7 cellular contexts compared by ENCODE assay signal in genomic region chr12:121790785-121791184, GRCh38. TPM values are rescaled to one million over a fixed set of nuclear protein-coding genes. Genes with fewer than 3 reads are reported as not detected.
DNase-seq lines count a peak whose midpoint lies in the region; ATAC-seq, FAIRE-seq and TF ChIP-seq lines count a peak whose summit lies in the region.
"Not testable (repeated sequence)": the region's sequence is repeated elsewhere in the genome, so short reads cannot be mapped to it uniquely, and the experiment has no call there.

No MANE protein-coding gene starts in this region.

- H3K23ac ChIP-seq in mesenchymal stem cell (ENCODE audit: low read length in 2 of 2) = not testable (repeated sequence)

- H3K4me1 ChIP-seq in CD8-positive, alpha-beta memory T cell (ENCODE audit: insufficient read depth, low read length) = peaks cover 80% of the 10 kb centered on the region
- peaks cover 62% of the 10 kb centered on the region for H3K4me1 ChIP-seq in Loucy (ENCODE audit: insufficient read depth, low read length, poor library complexity, severe bottlenecking)
- H3K4me1 ChIP-seq in GM12878 (ENCODE audit: control insufficient read depth, insufficient read depth, low read length) = peaks cover 65% of the 10 kb centered on the region
- H3K4me1 ChIP-seq in mesenchymal stem cell (ENCODE audit: control insufficient read depth, insufficient read depth, low read depth, low read length) = peaks cover 63% of the 10 kb centered on the region
- H3K4me1 ChIP-seq in small intestine (ENCODE audit: control insufficient read depth in 2 of 2, insufficient read depth in 1 of 2, low read depth in 1 of 2, low read length in 1 of 2) = not testable (repeated sequence)

- not testable (repeated sequence) for TF ChIP-seq RAD21 in GM12878 (IDR thresholded peaks at IDR 0.05; ENCODE audit: insufficient read depth, low read depth, low read length)

- H3K27ac Mint-ChIP-seq in CD8-positive, alpha-beta memory T cell = peak overlapping the region; percentile 99 to 100 (median 100)
- H3K27ac Mint-ChIP-seq in T-helper 17 cell = peak overlapping the region; percentile 100
- peak overlapping the region; percentile 95 for H3K27ac Mint-ChIP-seq in activated T-cell treated with anti-CD3 and anti-CD28 coated beads, Interleukin-2, amount 50 U/mL, for 72 hours

- RAD21 ChIA-PET in GM12878 (lab: Charles Lee; ENCODE audit: unreplicated experiment) = interaction anchor here (0.6 to 11.7 kb wide), 3 partner anchors 11 to 104 kb away, joined by 3 to 395 read pairs (median 230); partner anchors contain the start of gene SETD1B

- H3K27me3 ChIP-seq in CD8-positive, alpha-beta memory T cell (ENCODE audit: insufficient read depth, low read length, poor library complexity, severe bottlenecking); Loucy (ENCODE audit: insufficient read depth, low read length, poor library complexity, severe bottlenecking); GM12878 (replicated peaks in 1 of 2; ENCODE audit: control insufficient read depth in 2 of 2, insufficient read depth in 2 of 2, low read length in 1 of 2); mesenchymal stem cell (ENCODE audit: control insufficient read depth in 1 of 2, insufficient read depth in 1 of 2, low read length in 2 of 2); small intestine (ENCODE audit: control insufficient read depth in 2 of 2, insufficient read depth in 2 of 2, low read length in 2 of 2): not testable (repeated sequence)

- H3K36me3 ChIP-seq in CD8-positive, alpha-beta memory T cell (ENCODE audit: insufficient read depth, low read length); Loucy (ENCODE audit: insufficient read depth, low read length); small intestine (ENCODE audit: control insufficient read depth in 2 of 2, insufficient read depth in 2 of 2, low read length in 2 of 2): not testable (repeated sequence)
- peaks cover 5 to 10% of the 10 kb centered on the region in 2 experiments; a peak in 3 of 4 replicates for H3K36me3 ChIP-seq in GM12878 (ENCODE audit: control insufficient read depth in 2 of 2, insufficient read depth in 2 of 2, low read length in 1 of 2)
- H3K36me3 ChIP-seq in mesenchymal stem cell (ENCODE audit: control insufficient read depth in 1 of 2, insufficient read depth in 2 of 2, low read depth in 1 of 2, low read length in 2 of 2) = peaks cover 7 to 40% of the 10 kb centered on the region in 2 experiments

- not testable (repeated sequence) for H3K18ac ChIP-seq in mesenchymal stem cell (ENCODE audit: low read depth in 1 of 2, low read length in 2 of 2)

- TF ChIP-seq POLR2A in GM12878 (IDR thresholded peaks at IDR 0.05; ENCODE audit: low read depth, low read length) = not testable (repeated sequence)

- H3K36me3 Mint-ChIP-seq in CD8-positive, alpha-beta memory T cell = peaks cover 0 to 43% (median 7%) of the 10 kb centered on the region in 3 donors
- not testable (repeated sequence) for H3K36me3 Mint-ChIP-seq in T-helper 17 cell (ENCODE audit: low read depth)
- peaks cover 6 to 28% of the 10 kb centered on the region in 2 donors for H3K36me3 Mint-ChIP-seq in activated T-cell treated with anti-CD3 and anti-CD28 coated beads, Interleukin-2, amount 50 U/mL, for 72 hours (ENCODE audit: insufficient read depth in 2 of 2)

- not testable (repeated sequence) for H3K27me3 Mint-ChIP-seq in CD8-positive, alpha-beta memory T cell; T-helper 17 cell; activated T-cell treated with anti-CD3 and anti-CD28 coated beads, Interleukin-2, amount 50 U/mL, for 72 hours (ENCODE audit: low read depth)

- H3K4ac ChIP-seq in mesenchymal stem cell (ENCODE audit: low read depth in 1 of 2, low read length in 2 of 2) = not testable (repeated sequence)

- not testable (repeated sequence) for TF ChIP-seq EP300 in GM12878 (IDR thresholded peaks at IDR 0.05; ENCODE audit: borderline replicate concordance in 1 of 2, control insufficient read depth in 1 of 2, low read depth in 2 of 2, low read length in 2 of 2)

- not testable (repeated sequence) for H3K14ac ChIP-seq in mesenchymal stem cell (ENCODE audit: low read length in 2 of 2)

- H3K4me2 ChIP-seq in Loucy (ENCODE audit: low read depth, low read length, poor library complexity, severe bottlenecking) = peak overlapping the region; percentile 95
- peak overlapping the region; percentile 32 for H3K4me2 ChIP-seq in GM12878 (ENCODE audit: control insufficient read depth, insufficient read depth)
- H3K4me2 ChIP-seq in mesenchymal stem cell (ENCODE audit: low read length, poor library complexity, severe bottlenecking) = not testable (repeated sequence)

- BruUV-seq in GM12878 (replicated peaks; lab: Mats Ljungman, UMichigan) = not testable (repeated sequence)

- not testable (repeated sequence) for H2BK5ac ChIP-seq in mesenchymal stem cell (ENCODE audit: low read depth, low read length, poor library complexity, severe bottlenecking)

- H3K9ac ChIP-seq in Loucy (ENCODE audit: low read depth, low read length, poor library complexity, severe bottlenecking) (peak overlapping the region; percentile 77), GM12878 (ENCODE audit: control insufficient read depth, insufficient read depth, low read length) (peak overlapping the region; percentile 70)
- not testable (repeated sequence) for H3K9ac ChIP-seq in mesenchymal stem cell (ENCODE audit: low read length)

- not testable (repeated sequence) for H2AK5ac ChIP-seq in mesenchymal stem cell (ENCODE audit: low read length, severe bottlenecking)

- in situ Hi-C loops in GM12878 (cut with MboI) = loop anchor here (5.0 kb wide), 1 partner anchor 98 kb away; no protein-coding TSS in a partner anchor

- H3K27ac ChIP-seq in CD8-positive, alpha-beta memory T cell (ENCODE audit: low read depth, low read length) = peak overlapping the region; percentile 97
- peak overlapping the region; percentile 90 for H3K27ac ChIP-seq in GM12878 (ENCODE audit: control insufficient read depth, insufficient read depth)
- not testable (repeated sequence) for H3K27ac ChIP-seq in mesenchymal stem cell (ENCODE audit: low read length, poor library complexity, severe bottlenecking)
- peak overlapping the region; percentile 69 to 94 for H3K27ac ChIP-seq in small intestine (ENCODE audit: low read depth in 1 of 2, low read length in 1 of 2)

- peak overlapping the region; percentile 99 for H3K4me3 ChIP-seq in CD8-positive, alpha-beta memory T cell (ENCODE audit: low read length)
- peak overlapping the region; percentile 94 for H3K4me3 ChIP-seq in Loucy (ENCODE audit: low read length, poor library complexity, severe bottlenecking)
- H3K4me3 ChIP-seq in GM12878 = peak overlapping the region; percentile 97; the same call in 1 of the 2 replicates
- H3K4me3 ChIP-seq in mesenchymal stem cell (ENCODE audit: insufficient read depth in 1 of 2, low read depth in 1 of 2, low read length in 2 of 2) = not testable (repeated sequence)
- peak overlapping the region in 1 of 2 donors; percentile 30 for H3K4me3 ChIP-seq in small intestine (ENCODE audit: low read depth in 1 of 2, low read length in 2 of 2)

- ATAC-seq in T-helper 17 cell; activated T-cell treated with anti-CD3 and anti-CD28 coated beads, Interleukin-2, amount 50 U/mL, for 72 hours (replicated peaks in 1 of 2); GM12878: not testable (repeated sequence)

- H3K79me1 ChIP-seq in mesenchymal stem cell (replicated peaks; ENCODE audit: low read length, poor library complexity, severe bottlenecking) = peaks cover 31% of the 10 kb centered on the region

- peaks cover 35% of the 10 kb centered on the region for H4K20me1 ChIP-seq in Loucy (ENCODE audit: insufficient read depth, low read length, poor library complexity, severe bottlenecking)
- not testable (repeated sequence) for H4K20me1 ChIP-seq in GM12878 (ENCODE audit: control insufficient read depth, insufficient read depth)

- not testable (repeated sequence) for TF ChIP-seq CTCF in Loucy (conservative IDR thresholded peaks at IDR 0.05; ENCODE audit: low read length); GM12878 (IDR thresholded peaks at IDR 0.05 in 2 of 3, conservative IDR thresholded peaks at IDR 0.05 in 1 of 3; ENCODE audit: control insufficient read depth in 2 of 3, extremely low read depth in 1 of 3, insufficient read depth in 1 of 3, low read depth in 3 of 3, low read length in 3 of 3)

- H3K4me3 Mint-ChIP-seq in CD8-positive, alpha-beta memory T cell = peak overlapping the region; percentile 88 to 96 (median 89)
- peak overlapping the region; percentile 98 for H3K4me3 Mint-ChIP-seq in T-helper 17 cell
- peak overlapping the region; percentile 93 to 99 for H3K4me3 Mint-ChIP-seq in activated T-cell treated with anti-CD3 and anti-CD28 coated beads, Interleukin-2, amount 50 U/mL, for 72 hours

- H2BK12ac ChIP-seq in mesenchymal stem cell (ENCODE audit: low read length in 2 of 2) = not testable (repeated sequence)

- FAIRE-seq in GM12878 (lab: Jason Lieb, UNC); small intestine (lab: Jason Lieb, UNC): not testable (repeated sequence)

- not testable (repeated sequence) for H3K9me3 ChIP-seq in CD8-positive, alpha-beta memory T cell (ENCODE audit: low read length); Loucy (ENCODE audit: insufficient read depth, low read depth, low read length); T-helper 17 cell (ENCODE audit: control insufficient read depth, low read length, poor library complexity, severe bottlenecking); GM12878 (replicated peaks; ENCODE audit: control insufficient read depth, insufficient read depth, low read length); mesenchymal stem cell (ENCODE audit: control insufficient read depth, low read length); small intestine (ENCODE audit: control insufficient read depth, low read depth)

- not testable (repeated sequence) for H2AFZ ChIP-seq in Loucy (ENCODE audit: low read length); GM12878 (ENCODE audit: control insufficient read depth, low read depth, low read length); mesenchymal stem cell (ENCODE audit: low read depth, low read length)

- POLR2A ChIA-PET in CD8-positive, alpha-beta memory T cell (lab: Charles Lee) = interaction anchor here (0.5 to 8.3 kb wide), 4 partner anchors 9 to 125 kb away, joined by 4 to 235 read pairs (median 44); partner anchors contain the start of gene SETD1B
- POLR2A ChIA-PET in GM12878 (lab: Charles Lee) = interaction anchor here (0.5 to 7.9 kb wide), 6 partner anchors 8 to 622 kb away, joined by 3 to 155 read pairs (median 4); partner anchors contain the start of genes SETD1B and TMEM120B

- intact Hi-C loops in GM12878 (cut with micrococcal nuclease; ENCODE audit: unreplicated experiment) = loop anchor here (1.0 kb wide), 1 partner anchor 8 kb away; no protein-coding TSS in a partner anchor

- WGBS in GM12878 (ENCODE audit: insufficient coverage, insufficient replicate concordance, low lambda C conversion rate, missing lambda C conversion rate) = 14% methylated on average over 8 of the region's 8 CpGs
- WGBS in mesenchymal stem cell = 98% methylated on average over 8 of the region's 8 CpGs
- WGBS in small intestine, 3 donors = 87 to 91% (median 90%) methylated on average over 8 of the region's 8 CpGs

- H2BK15ac ChIP-seq in mesenchymal stem cell (ENCODE audit: low read depth, poor library complexity, severe bottlenecking) = not testable (repeated sequence)

- CTCF ChIA-PET in CD8-positive, alpha-beta memory T cell (lab: Charles Lee) = interaction anchor here (0.6 to 44.0 kb wide), 4 partner anchors 8 to 292 kb away, joined by 3 to 1908 read pairs (median 956); partner anchors contain the start of genes RHOF and SETD1B
- CTCF ChIA-PET in GM12878 (lab: Yijun Ruan, JAX) = interaction anchor here (7.3 to 16.2 kb wide), 4 partner anchors 12 to 97 kb away, joined by 90 to 565 read pairs (median 310); partner anchors contain the start of genes PSMD9 and SETD1B

- DNase-seq in CD8-positive, alpha-beta memory T cell; T-helper 17 cell; activated T-cell treated with anti-CD3 and anti-CD28 coated beads, Interleukin-2, amount 50 U/mL, for 72 hours; GM12878 (ENCODE audit: low read depth, low spot score); mesenchymal stem cell; small intestine: not testable (repeated sequence)

- peak overlapping the region; percentile 29 for H4K91ac ChIP-seq in mesenchymal stem cell (ENCODE audit: low read length)

- H3F3A ChIP-seq in Loucy (ENCODE audit: low read depth) = not testable (repeated sequence)

- SMC1A ChIA-PET in GM12878 (lab: Charles Lee; ENCODE audit: uncharacterized antibody, unreplicated experiment) = interaction anchor here (0.9 to 10.5 kb wide), 5 partner anchors 10 to 79 kb away, joined by 3 to 226 read pairs (median 5); partner anchors contain the start of genes SETD1B and TMEM120B

- not testable (repeated sequence) for H3K9me2 ChIP-seq in Loucy (replicated peaks; ENCODE audit: low read depth, low read length)

- H3K79me2 ChIP-seq in Loucy (ENCODE audit: insufficient read depth, low read length) (peaks cover 73% of the 10 kb centered on the region), GM12878 (ENCODE audit: control insufficient read depth, insufficient read depth, low read length) (peaks cover 70% of the 10 kb centered on the region)

- H4K8ac ChIP-seq in mesenchymal stem cell (ENCODE audit: low read length) = not testable (repeated sequence)

- H3K4me1 Mint-ChIP-seq in CD8-positive, alpha-beta memory T cell = peaks cover 71 to 81% (median 75%) of the 10 kb centered on the region in 3 donors
- peaks cover 59% of the 10 kb centered on the region for H3K4me1 Mint-ChIP-seq in T-helper 17 cell
- peaks cover 77% of the 10 kb centered on the region for H3K4me1 Mint-ChIP-seq in activated T-cell treated with anti-CD3 and anti-CD28 coated beads, Interleukin-2, amount 50 U/mL, for 72 hours (ENCODE audit: low read depth)

- not testable (repeated sequence) for H3K9me3 Mint-ChIP-seq in CD8-positive, alpha-beta memory T cell; activated T-cell treated with anti-CD3 and anti-CD28 coated beads, Interleukin-2, amount 50 U/mL, for 72 hours

- not testable (repeated sequence) for H2BK120ac ChIP-seq in mesenchymal stem cell (ENCODE audit: low read depth, low read length)

RNA-seq across cellular contexts. Expression of gene RHOF, which starts 2.7 kb away (rescaled TPM):
- 100 to 1,000 TPM; 145 to 152 TPM for total RNA-seq in CD8-positive, alpha-beta memory T cell
- 139 TPM for polyA plus RNA-seq in CD8-positive, alpha-beta memory T cell
- 100 to 1,000 TPM; 121 to 122 TPM for total RNA-seq in T-helper 17 cell
- total RNA-seq in activated T-cell treated with anti-CD3 and anti-CD28 coated beads, Interleukin-2, amount 50 U/mL, for 72 hours = 100 to 1,000 TPM; 154 to 165 TPM
- total RNA-seq in GM12878 (2013; cell fraction: nucleolus; rRNA removed) = 111 and 129 TPM in 2 replicates
- 58.0 and 58.8 TPM in 2 replicates for total RNA-seq in GM12878 (2014; rRNA removed)
- total RNA-seq in GM12878 (2014; rRNA removed; fragmentation: Illumina TruSeq; extraction: Trizol) = 32.8 and 32.9 TPM in 2 replicates
- total RNA-seq in GM12878 (2021) = 72.8 and 78.7 TPM in 2 replicates
- 11.6 TPM for polyA plus RNA-seq in GM12878 (2011; ENCODE audit: low read depth)
- polyA plus RNA-seq in GM12878 (2011; rRNA removed) = 25.4 and 40.8 TPM in 2 replicates
- 71.0 and 80.5 TPM in 2 replicates for polyA plus RNA-seq in GM12878 (2011; cell fraction: cytosol; rRNA removed)
- 76.9 and 97.7 TPM in 2 replicates for polyA plus RNA-seq in GM12878 (2011; cell fraction: nucleus; rRNA removed)
- polyA plus RNA-seq in GM12878 (2012) = 38.5 and 51.6 TPM in 2 replicates
- polyA plus RNA-seq in GM12878 (2014; fragmentation: Illumina TruSeq; extraction: Trizol) = 28.5 and 36.5 TPM in 2 replicates
- 1 to 10 TPM; 6.1 to 6.4 TPM for polyA plus RNA-seq in GM12878 (2014; fragmentation: Nextera tagmentation; extraction: Ambion mirVana)
- polyA plus RNA-seq in GM12878 (2014; rRNA removed) = 66.1 and 75.8 TPM in 2 replicates
- polyA plus RNA-seq in GM12878 (2016; fragmentation: Nextera tagmentation; extraction: Ambion mirVana) = 10 to 100 TPM; 38.9 to 40.5 TPM
- polyA minus RNA-seq in GM12878 (2011; rRNA and poly(A)+ RNA removed) = 45.1 and 66.7 TPM in 2 replicates
- polyA minus RNA-seq in GM12878 (2011; cell fraction: cytosol; rRNA and poly(A)+ RNA removed) = 58.2 and 58.8 TPM in 2 replicates
- polyA minus RNA-seq in GM12878 (2011; cell fraction: nucleus; rRNA and poly(A)+ RNA removed) = 35.3 and 53.2 TPM in 2 replicates
- polyA plus RNA-seq in mesenchymal stem cell (2013, experiment 1 of 2) = 15.0 TPM
- 14.2 TPM for polyA plus RNA-seq in mesenchymal stem cell (2013, experiment 2 of 2)
- polyA plus RNA-seq in small intestine = 10 to 100 TPM; 13.3 to 75.9 (median 44.5) TPM

RNA-seq across cellular contexts. Expression of gene SETD1B, which starts 13.0 kb away (rescaled TPM):
- 10 to 100 TPM; 31.3 to 31.9 TPM for total RNA-seq in CD8-positive, alpha-beta memory T cell
- 2.4 TPM for polyA plus RNA-seq in CD8-positive, alpha-beta memory T cell
- 10 to 100 TPM; 54.5 to 64.1 TPM for total RNA-seq in T-helper 17 cell
- total RNA-seq in activated T-cell treated with anti-CD3 and anti-CD28 coated beads, Interleukin-2, amount 50 U/mL, for 72 hours = 10 to 100 TPM; 20.3 to 21.2 TPM
- 8.1 and 10.1 TPM in 2 replicates for total RNA-seq in GM12878 (2013; cell fraction: nucleolus; rRNA removed)
- 1.8 and 2.1 TPM in 2 replicates for total RNA-seq in GM12878 (2014; rRNA removed)
- 1.3 TPM in 2 replicates for total RNA-seq in GM12878 (2014; rRNA removed; fragmentation: Illumina TruSeq; extraction: Trizol)
- 15.5 and 17.3 TPM in 2 replicates for total RNA-seq in GM12878 (2021)
- polyA plus RNA-seq in GM12878 (2011; ENCODE audit: low read depth) = 2.0 TPM
- 0.27 and 0.50 TPM in 2 replicates for polyA plus RNA-seq in GM12878 (2011; rRNA removed)
- polyA plus RNA-seq in GM12878 (2011; cell fraction: cytosol; rRNA removed) = 0.67 and 0.76 TPM in 2 replicates
- 3.1 and 6.2 TPM in 2 replicates for polyA plus RNA-seq in GM12878 (2011; cell fraction: nucleus; rRNA removed)
- polyA plus RNA-seq in GM12878 (2012) = 4.3 and 5.9 TPM in 2 replicates
- 1.7 and 3.6 TPM in 2 replicates for polyA plus RNA-seq in GM12878 (2014; fragmentation: Illumina TruSeq; extraction: Trizol)
- 1 to 10 TPM in 1 of 2 experiments, under 1 TPM in 1; 0.53 to 1.7 TPM for polyA plus RNA-seq in GM12878 (2014; fragmentation: Nextera tagmentation; extraction: Ambion mirVana)
- 4.9 and 7.5 TPM in 2 replicates for polyA plus RNA-seq in GM12878 (2014; rRNA removed)
- polyA plus RNA-seq in GM12878 (2016; fragmentation: Nextera tagmentation; extraction: Ambion mirVana) = 1 to 10 TPM; 1.2 to 1.5 TPM
- 1.3 and 1.4 TPM in 2 replicates for polyA minus RNA-seq in GM12878 (2011; rRNA and poly(A)+ RNA removed)
- 2.3 and 3.3 TPM in 2 replicates for polyA minus RNA-seq in GM12878 (2011; cell fraction: cytosol; rRNA and poly(A)+ RNA removed)
- 1.6 and 3.5 TPM in 2 replicates for polyA minus RNA-seq in GM12878 (2011; cell fraction: nucleus; rRNA and poly(A)+ RNA removed)
- 10.4 TPM for polyA plus RNA-seq in mesenchymal stem cell (2013, experiment 1 of 2)
- 9.3 TPM for polyA plus RNA-seq in mesenchymal stem cell (2013, experiment 2 of 2)
- polyA plus RNA-seq in small intestine = 1 to 10 TPM; 3.6 to 9.4 (median 3.8) TPM
